Comparison of ENCODE assay signal across 19 cellular contexts in genomic region chr4:114673306-114673705, GRCh38.
"Had no signal": no experiment of that assay in that cellular context is flagged by ENCODE, and none has a peak within 500 bp of the region (broad histone marks: within the 10 kb centered on the region; RNA-seq: fewer than 3 reads in every experiment).

No MANE protein-coding gene starts in this region.

- DNase-seq: cortex of kidney; endodermal cell; foreskin keratinocyte; heart left ventricle; natural killer cell; pancreas; right lobe of liver; stimulated activated CD4-positive, alpha-beta T cell treated with anti-CD3 and anti-CD28 coated beads, Interleukin-2, amount 100 ng/mL, for 24 hours; stimulated activated CD4-positive, alpha-beta T cell treated with anti-CD3 and anti-CD28 coated beads, Interleukin-4, amount 100 ng/mL, for 24 hours; stimulated activated naive CD8-positive, alpha-beta T cell treated with anti-CD3 and anti-CD28 coated beads, Interleukin-15, Interleukin-2, amounts not matched to agents 100 U/mL and 50 U/mL, for 24 hours; substantia nigra; testis; tibial artery had no signal

- H3K4me1 Mint-ChIP-seq: natural killer cell had no signal

- H3K4me3 Mint-ChIP-seq: endodermal cell; memory B cell; natural killer cell; neural crest cell; stimulated activated memory B cell treated with anti-CD40 and anti-IgM and Interleukin-4, amounts not matched to agents 10 μg/mL and 1 μg/mL and 100 μg/mL, for 72 hours; type B pancreatic cell had no signal

- H3K9me3 Mint-ChIP-seq: endodermal cell; memory B cell; stimulated activated memory B cell treated with anti-CD40 and anti-IgM and Interleukin-4, amounts not matched to agents 10 μg/mL and 1 μg/mL and 100 μg/mL, for 72 hours; type B pancreatic cell had no signal

- H3K27ac Mint-ChIP-seq: endodermal cell; memory B cell; natural killer cell; stimulated activated memory B cell treated with anti-CD40 and anti-IgM and Interleukin-4, amounts not matched to agents 10 μg/mL and 1 μg/mL and 100 μg/mL, for 72 hours; type B pancreatic cell had no signal

- FAIRE-seq: pancreas had no signal

- ATAC-seq: foreskin keratinocyte; gastroesophageal sphincter; heart left ventricle; left lobe of liver; natural killer cell; right lobe of liver; stimulated activated memory B cell treated with anti-CD40 and anti-IgM and Interleukin-4, amounts not matched to agents 10 μg/mL and 1 μg/mL and 100 μg/mL, for 72 hours; stimulated activated naive CD8-positive, alpha-beta T cell treated with anti-CD3 and anti-CD28 coated beads, Interleukin-15, Interleukin-2, amounts not matched to agents 100 U/mL and 50 U/mL, for 24 hours had no signal

- H3K27me3 Mint-ChIP-seq: memory B cell; stimulated activated memory B cell treated with anti-CD40 and anti-IgM and Interleukin-4, amounts not matched to agents 10 μg/mL and 1 μg/mL and 100 μg/mL, for 72 hours; type B pancreatic cell had no signal

- H3K36me3 Mint-ChIP-seq: natural killer cell had no signal
